In genomic region chr11:6757373-6757967, GRCh38 we compare ENCODE assay signal across 8 cellular contexts. TPM values are rescaled to one million over a fixed set of nuclear protein-coding genes. Genes with fewer than 3 reads are reported as not detected.
DNase-seq lines count a peak whose midpoint lies in the region; FAIRE-seq and TF ChIP-seq lines count a peak whose summit lies in the region.

No MANE protein-coding gene starts in this region.

- POLR2A ChIA-PET in HEK293 (lab: Yijun Ruan, JAX) (interaction anchor here (0.7 kb wide), 1 partner anchor 370 kb away, joined by 3 read pairs; no protein-coding TSS in a partner anchor), endothelial cell of umbilical vein (lab: Charles Lee) (no interaction called here)

- dilution Hi-C loops in endothelial cell of umbilical vein (cut with MboI; ENCODE audit: extremely low pct_ligation_motif_present, low sequenced_read_pairs) = no loop called here

- CTCF ChIA-PET in HEK293 (lab: Yijun Ruan, JAX) (interaction anchor here (0.6 to 6.3 kb wide), 12 partner anchors 9 to 716 kb away, joined by 3 to 83 read pairs (median 5); no protein-coding TSS in a partner anchor), endothelial cell of umbilical vein (lab: Charles Lee) (interaction anchor here (0.6 to 12.2 kb wide), 36 partner anchors 9 to 941 kb away, joined by 3 to 391 read pairs (median 4); partner anchors contain the start of genes ARFIP2, ILK, MRPL17 and TAF10)

- no peak overlapping the region for H3K9ac ChIP-seq in endothelial cell of umbilical vein (replicated peaks; ENCODE audit: extremely low read depth, insufficient read depth, low read length)

- H3K79me2 ChIP-seq in endothelial cell of umbilical vein (ENCODE audit: control insufficient read depth, insufficient read depth, low read length) = no peaks in the 10 kb centered on the region

- peak; percentile 23; the same call in 1 of the 2 replicates for TF ChIP-seq CTCF in HEK293 (tag by site-specific recombination; IDR thresholded peaks at IDR 0.05)
- TF ChIP-seq CTCF in endothelial cell of umbilical vein (IDR thresholded peaks at IDR 0.05; ENCODE audit: extremely low read depth in 1 of 2, insufficient read depth in 1 of 2, low read depth in 1 of 2, low read length in 2 of 2) = peak; percentile 58 to 62

- H3K27me3 ChIP-seq in endothelial cell of umbilical vein (ENCODE audit: control insufficient read depth in 2 of 2, insufficient read depth in 2 of 2, low read length in 2 of 2) = peaks cover 2 to 8% of the 10 kb centered on the region in 2 experiments

- peak; percentile 1 to 60 for DNase-seq in NCI-H2081 (lab: John Stamatoyannopoulos, UW)
- no peak for DNase-seq in NCI-H2081 treated with DMSO at 0.1 percent for 48 hours (lab: John Stamatoyannopoulos, UW)
- DNase-seq in NCI-H2227 (lab: John Stamatoyannopoulos, UW; ENCODE audit: unreplicated experiment) = peak; percentile 41
- peak; percentile 58 to 67 for DNase-seq in activated CD4-positive, alpha-beta T cell treated with anti-CD3 and anti-CD28 coated beads, Interleukin-2, amount 50 U/mL, for 48 hours
- peak; percentile 73 for DNase-seq in endothelial cell of umbilical vein (ENCODE audit: low read depth, low spot score)
- DNase-seq in myocyte (ENCODE audit: low read depth) = peak; percentile 75
- peak in 37 of 49 donors; percentile 2 to 67 (median 31) for DNase-seq in substantia nigra (lab: John Stamatoyannopoulos, UW)

- BruUV-seq in endothelial cell of umbilical vein (replicated peaks; lab: Mats Ljungman, UMichigan) = no TSS peak

- no peaks in the 10 kb centered on the region for H4K20me1 ChIP-seq in endothelial cell of umbilical vein (replicated peaks; ENCODE audit: control insufficient read depth, extremely low read depth, insufficient read depth, low read length)

- peak; percentile 85 for FAIRE-seq in endothelial cell of umbilical vein (lab: Jason Lieb, UNC)

- H3K9me3 ChIP-seq in HEK293 (ENCODE audit: control insufficient read depth, insufficient read depth, low read depth, low read length) (no peaks in the 10 kb centered on the region), endothelial cell of umbilical vein (replicated peaks; ENCODE audit: control insufficient read depth, insufficient read depth, low read length) (no peaks in the 10 kb centered on the region)

- H3K36me3 ChIP-seq in HEK293 (ENCODE audit: control insufficient read depth in 2 of 2, insufficient read depth in 1 of 2, low read length in 2 of 2) (no peaks in the 10 kb centered on the region), endothelial cell of umbilical vein (ENCODE audit: control insufficient read depth in 2 of 2, extremely low read depth in 1 of 2, insufficient read depth in 2 of 2, low read length in 2 of 2) (no peaks in the 10 kb centered on the region)

- no peak overlapping the region for H2AFZ ChIP-seq in endothelial cell of umbilical vein (ENCODE audit: low read depth, low read length)

- H3K27ac ChIP-seq in HEK293 (ENCODE audit: extremely low read depth, low read depth, low read length) (no peak overlapping the region), endothelial cell of umbilical vein (ENCODE audit: insufficient read depth, low read depth, low read length) (no peak overlapping the region), substantia nigra (ENCODE audit: low read depth, low read length, poor library complexity, severe bottlenecking) (no peak overlapping the region)

- intact Hi-C loops in endothelial cell of umbilical vein (cut with micrococcal nuclease) = loop anchor here (1.0 to 5.0 kb wide), 8 partner anchors 19 to 378 kb away; partner anchors contain the start of gene TPP1

- no peaks in the 10 kb centered on the region for H3K4me1 ChIP-seq in HEK293 (ENCODE audit: control insufficient read depth, insufficient read depth, low read length)
- no peaks in the 10 kb centered on the region for H3K4me1 ChIP-seq in endothelial cell of umbilical vein (ENCODE audit: control insufficient read depth, extremely low read depth, insufficient read depth, low read length)

- H3K9me1 ChIP-seq in endothelial cell of umbilical vein (replicated peaks; ENCODE audit: control insufficient read depth, extremely low read depth, insufficient read depth, low read length) = no peaks in the 10 kb centered on the region

- no peak overlapping the region for H3K4me3 ChIP-seq in HEK293 (ENCODE audit: low read depth, low read length)
- no peak overlapping the region for H3K4me3 ChIP-seq in endothelial cell of umbilical vein (replicated peaks in 1 of 3; ENCODE audit: insufficient read depth in 1 of 3, low read depth in 1 of 3, low read length in 3 of 3)

- no peak for TF ChIP-seq POLR2A in endothelial cell of umbilical vein (IDR thresholded peaks at IDR 0.05; ENCODE audit: low read depth, low read length)

- no peak overlapping the region for H3K4me2 ChIP-seq in endothelial cell of umbilical vein (ENCODE audit: insufficient read depth, low read length)

TF ChIP-seq in HEK293, 187 proteins besides CTCF, POLR2A, EP300 and RAD21:
- no peak for TF ChIP-seq GLI4 (tag by site-specific recombination; IDR thresholded peaks at IDR 0.05)
- peak; percentile 68 for TF ChIP-seq ZNF654 (tag by site-specific recombination; IDR thresholded peaks at IDR 0.05; ENCODE audit: low read depth)

TF ChIP-seq in endothelial cell of umbilical vein, 7 proteins besides CTCF, POLR2A, EP300 and RAD21:
- TF ChIP-seq POLR2AphosphoS5 (IDR thresholded peaks at IDR 0.05; ENCODE audit: insufficient read depth, low read depth, low read length) = no peak
- no peak for TF ChIP-seq GATA2 (IDR thresholded peaks at IDR 0.05; ENCODE audit: insufficient read depth, insufficient read length, low read depth, low read length)
- TF ChIP-seq FOS (IDR thresholded peaks at IDR 0.05; ENCODE audit: borderline replicate concordance, insufficient read depth, low read length) = no peak
- no peak for TF ChIP-seq MYC (IDR thresholded peaks at IDR 0.05; ENCODE audit: low read depth, low read length)
- TF ChIP-seq MAX (IDR thresholded peaks at IDR 0.05; ENCODE audit: insufficient read depth, insufficient read length) = no peak
- TF ChIP-seq JUN (IDR thresholded peaks at IDR 0.05; ENCODE audit: borderline replicate concordance, insufficient read depth, insufficient read length, low read depth) = no peak

RNA-seq across cellular contexts. Expression of gene OR2AG2, which starts 14.3 kb away (rescaled TPM):
- total RNA-seq in endothelial cell of umbilical vein (0.33 and 0.46 TPM in 2 replicates), myocyte (not detected in 2 replicates)
- 0.13 and 0.18 TPM in 2 replicates for polyA plus RNA-seq in endothelial cell of umbilical vein
- 0.14 and 0.18 TPM in 2 replicates for polyA plus RNA-seq in endothelial cell of umbilical vein (2011; cell fraction: cytosol; rRNA removed)
- 0.43 and 0.53 TPM in 2 replicates for polyA plus RNA-seq in endothelial cell of umbilical vein (2011; cell fraction: nucleus; rRNA removed)
- polyA plus RNA-seq in endothelial cell of umbilical vein (2012) = 0.12 and 0.13 TPM in 2 replicates
- polyA minus RNA-seq in endothelial cell of umbilical vein = 3.7 and 4.0 TPM in 2 replicates
- not detected for polyA minus RNA-seq in endothelial cell of umbilical vein (2011; cell fraction: cytosol; rRNA and poly(A)+ RNA removed)
- polyA minus RNA-seq in endothelial cell of umbilical vein (2011; cell fraction: nucleus; rRNA and poly(A)+ RNA removed) = 5.0 and 8.9 TPM in 2 replicates
- polyA plus RNA-seq in myocyte (2012) = not detected

RNA-seq across cellular contexts. Expression of gene OR2AG1, which starts 25.4 kb away (rescaled TPM):
- not detected in 2 replicates for total RNA-seq in endothelial cell of umbilical vein
- not detected in 2 replicates for polyA plus RNA-seq in endothelial cell of umbilical vein
- polyA plus RNA-seq in endothelial cell of umbilical vein (2011; cell fraction: cytosol; rRNA removed) = not detected in 2 replicates
- polyA plus RNA-seq in endothelial cell of umbilical vein (2011; cell fraction: nucleus; rRNA removed) = not detected in 2 replicates
- not detected in 2 replicates for polyA plus RNA-seq in endothelial cell of umbilical vein (2012)
- not detected in 2 replicates for polyA minus RNA-seq in endothelial cell of umbilical vein
- polyA minus RNA-seq in endothelial cell of umbilical vein (2011; cell fraction: cytosol; rRNA and poly(A)+ RNA removed) = not detected
- not detected in 2 replicates for polyA minus RNA-seq in endothelial cell of umbilical vein (2011; cell fraction: nucleus; rRNA and poly(A)+ RNA removed)
- not detected in 2 replicates for total RNA-seq in myocyte
- not detected for polyA plus RNA-seq in myocyte (2012)

RNA-seq across cellular contexts. Expression of gene OR6A2, which starts 42.0 kb away (rescaled TPM):
- total RNA-seq in endothelial cell of umbilical vein (0.27 and 0.46 TPM in 2 replicates), myocyte (not detected in 2 replicates)
- polyA plus RNA-seq in endothelial cell of umbilical vein = 0.06 and 0.21 TPM in 2 replicates
- not detected in 2 replicates for polyA plus RNA-seq in endothelial cell of umbilical vein (2011; cell fraction: cytosol; rRNA removed)
- 0.40 and 0.42 TPM in 2 replicates for polyA plus RNA-seq in endothelial cell of umbilical vein (2011; cell fraction: nucleus; rRNA removed)
- not detected in 2 replicates for polyA plus RNA-seq in endothelial cell of umbilical vein (2012)
- polyA minus RNA-seq in endothelial cell of umbilical vein = 4.5 and 4.6 TPM in 2 replicates
- polyA minus RNA-seq in endothelial cell of umbilical vein (2011; cell fraction: cytosol; rRNA and poly(A)+ RNA removed) = not detected
- 4.9 and 7.9 TPM in 2 replicates for polyA minus RNA-seq in endothelial cell of umbilical vein (2011; cell fraction: nucleus; rRNA and poly(A)+ RNA removed)
- polyA plus RNA-seq in myocyte (2012) = not detected
